In genomic region chr5:93096561-93096960, GRCh38 we compare ENCODE assay signal across 26 cellular contexts.
"Had no signal": no experiment of that assay in that cellular context is flagged by ENCODE, and none has a peak within 500 bp of the region (broad histone marks: within the 10 kb centered on the region; RNA-seq: fewer than 3 reads in every experiment).

No MANE protein-coding gene starts in this region.

- H3K36me3 ChIP-seq: neutrophil, ovary, right lobe of liver, sigmoid colon, suprapubic skin, tibial artery, transverse colon, upper lobe of right lung, uterus had no signal

- H3K79me2 ChIP-seq: parathyroid adenoma had no signal

- H3K4me3 ChIP-seq: ovary, psoas muscle, right lobe of liver, sigmoid colon, suprapubic skin, testis, tibial artery, transverse colon, upper lobe of right lung, uterus had no signal

- H3K27ac ChIP-seq: neutrophil, ovary, parathyroid adenoma, psoas muscle, right lobe of liver, sigmoid colon, suprapubic skin, testis, tibial artery, transverse colon, upper lobe of right lung, uterus had no signal

- DNase-seq: naive thymus-derived CD8-positive, alpha-beta T cell; nephron progenitor cell; nucleus accumbens; ovary; posterior cingulate gyrus; psoas muscle; right cardiac atrium; right lobe of liver; sigmoid colon; small intestine; stimulated activated CD4-positive, alpha-beta T cell treated with anti-CD3 and anti-CD28 coated beads, Interleukin-15, amount 100 ng/mL, for 24 hours; stimulated activated CD4-positive, alpha-beta T cell treated with anti-CD3 and anti-CD28 coated beads, Interleukin-4, amount 100 ng/mL, for 1 hour; stimulated activated CD4-positive, alpha-beta T cell treated with anti-CD3 and anti-CD28 coated beads, Interleukin-4, amount 100 ng/mL, for 4 hours; stimulated activated CD8-positive, alpha-beta memory T cell treated with anti-CD3 and anti-CD28 coated beads, Interleukin-4, amount 100 ng/mL, for 48 hours; stimulated activated naive CD4-positive, alpha-beta T cell; stimulated activated naive CD8-positive, alpha-beta T cell treated with anti-CD3 and anti-CD28 coated beads, Interleukin-15, amount 100 ng/mL, for 72 hours; stimulated activated naive CD8-positive, alpha-beta T cell treated with anti-CD3 and anti-CD28 coated beads, Interleukin-15, Interleukin-2, amounts not matched to agents 100 U/mL and 50 U/mL, for 24 hours; substantia nigra; testis; tibial artery; transverse colon; upper lobe of right lung; uterus had no signal

- H3K4me1 ChIP-seq: parathyroid adenoma, psoas muscle, right lobe of liver, suprapubic skin, testis, transverse colon, upper lobe of right lung had no signal

- H3K9ac ChIP-seq: parathyroid adenoma had no signal

- H3K27me3 ChIP-seq: neutrophil, ovary, right lobe of liver, sigmoid colon, suprapubic skin, testis, tibial artery, transverse colon, upper lobe of right lung, uterus had no signal
